Comparison of ENCODE assay signal across 15 cellular contexts in the genomic region with DNA sequence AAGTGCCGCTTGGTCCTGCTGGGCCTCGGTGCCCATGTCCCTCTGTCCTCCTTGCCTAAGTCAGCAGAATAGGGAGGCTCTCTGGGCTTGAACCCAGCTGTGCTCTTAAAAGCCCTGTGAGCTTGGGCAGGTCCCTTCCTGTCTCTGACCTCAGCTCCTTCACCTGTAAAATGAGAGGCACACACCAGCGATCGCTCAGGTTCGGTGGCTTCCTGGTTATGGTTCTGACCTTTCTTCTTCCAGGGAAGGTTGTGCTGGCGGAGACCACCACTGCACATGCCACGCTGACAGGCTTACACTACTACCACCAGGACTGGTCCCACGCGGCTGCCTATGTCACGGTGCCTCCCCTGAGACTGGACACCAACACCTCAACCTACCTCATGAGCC. TPM values are rescaled to one million over a fixed set of nuclear protein-coding genes. Genes with fewer than 3 reads are reported as not detected.
DNase-seq lines count a peak whose midpoint lies in the region; ATAC-seq and TF ChIP-seq lines count a peak whose summit lies in the region.
"Had no signal": no experiment of that assay in that cellular context is flagged by ENCODE, and none has a peak within 500 bp of the region (broad histone marks: within the 10 kb centered on the region; RNA-seq: fewer than 3 reads in every experiment).

No MANE protein-coding gene starts in this region.

- no peak overlapping the region for H2BK120ac ChIP-seq in mesendoderm (ENCODE audit: low read depth, low read length)

- no peak overlapping the region for H4K5ac ChIP-seq in mesendoderm (ENCODE audit: low read length)

- no peaks in the 10 kb centered on the region for H3K79me1 ChIP-seq in mesendoderm (ENCODE audit: low read length)

- H3K4me3 Mint-ChIP-seq in T-helper 17 cell (no peak overlapping the region), endodermal cell (no peak overlapping the region)
- H3K4me3 Mint-ChIP-seq: CD4-positive, CD25-positive, alpha-beta regulatory T cell had no signal

- H3K4ac ChIP-seq in mesendoderm (ENCODE audit: low read depth, low read length) = no peak overlapping the region

- H3K27me3 Mint-ChIP-seq in T-helper 17 cell (peaks cover 28% of the 10 kb centered on the region), endodermal cell (ENCODE audit: insufficient read depth) (peaks cover 2% of the 10 kb centered on the region)

- WGBS in endodermal cell (ENCODE audit: insufficient coverage in 1 of 2, insufficient read length in 1 of 2), 2 experiments = 93 to 96% methylated on average over 9 to 10 of the region's 10 CpGs
- WGBS in mesendoderm (ENCODE audit: extremely low coverage, insufficient coverage, low lambda C conversion rate) = no CpG with 5 or more reads among the region's 10 CpGs

- no peak overlapping the region for H3K9ac ChIP-seq in endodermal cell (ENCODE audit: extremely low read depth, low read length, poor library complexity, severe bottlenecking)
- H3K9ac ChIP-seq in mesendoderm (ENCODE audit: low read length) = no peak overlapping the region
- H3K9ac ChIP-seq: BLaER1 treated with 17β-estradiol and CSF1 and Interleukin-3, amounts not matched to agents 10 nM and 100 nM had no signal

- H3K4me3 ChIP-seq in endodermal cell (ENCODE audit: low read length) = no peak overlapping the region
- no peak overlapping the region for H3K4me3 ChIP-seq in mesendoderm (ENCODE audit: low read length)
- H3K4me3 ChIP-seq: BLaER1 treated with 17β-estradiol and CSF1 and Interleukin-3, amounts not matched to agents 10 nM and 100 nM had no signal

- H4K8ac ChIP-seq in mesendoderm (ENCODE audit: low read depth, low read length) = no peak overlapping the region

- peak; percentile 29 for DNase-seq in activated CD8-positive, alpha-beta memory T cell treated with anti-CD3 and anti-CD28 coated beads, Interleukin-2, amount 50 U/mL, for 48 hours
- DNase-seq in activated CD8-positive, alpha-beta memory T cell treated with anti-CD3 and anti-CD28 coated beads, Interleukin-2, amount 50 U/mL, for 4 hours = no peak
- no peak for DNase-seq in T-helper 17 cell
- DNase-seq in endodermal cell = peak; percentile 29
- DNase-seq in mesendoderm = no peak
- DNase-seq: 8988T; ACHN; CD4-positive, CD25-positive, alpha-beta regulatory T cell; DMS53; GF-D8 had no signal

- no peak overlapping the region for H2AK5ac ChIP-seq in mesendoderm (ENCODE audit: low read length)

- no peak overlapping the region for H3K27ac ChIP-seq in endodermal cell (ENCODE audit: low read depth, low read length)
- H3K27ac ChIP-seq in mesendoderm (ENCODE audit: low read depth, low read length) = no peak overlapping the region
- H3K27ac ChIP-seq: BLaER1 treated with 17β-estradiol and CSF1 and Interleukin-3, amounts not matched to agents 10 nM and 100 nM; HL-60 had no signal

- H3K23ac ChIP-seq in mesendoderm (ENCODE audit: low read length) = no peak overlapping the region

- H3K18ac ChIP-seq in mesendoderm (ENCODE audit: low read length) = no peak overlapping the region

- no peaks in the 10 kb centered on the region for H3K79me2 ChIP-seq in mesendoderm (ENCODE audit: control insufficient read depth, insufficient read depth, low read length)

- H3K4me1 Mint-ChIP-seq in T-helper 17 cell (peaks cover 6% of the 10 kb centered on the region), endodermal cell (peaks cover 4% of the 10 kb centered on the region)
- H3K4me1 Mint-ChIP-seq: CD4-positive, CD25-positive, alpha-beta regulatory T cell had no signal

- no peak overlapping the region for H2BK5ac ChIP-seq in mesendoderm (ENCODE audit: low read length)

- H3K4me2 ChIP-seq in mesendoderm (ENCODE audit: low read length) = no peak overlapping the region
- H3K4me2 ChIP-seq: BLaER1 treated with 17β-estradiol and CSF1 and Interleukin-3, amounts not matched to agents 10 nM and 100 nM had no signal

- H3K27me3 ChIP-seq in endodermal cell (ENCODE audit: control insufficient read depth, insufficient read depth, low read length, poor library complexity, severe bottlenecking) (no peaks in the 10 kb centered on the region), mesendoderm (ENCODE audit: insufficient read depth, low read length, poor library complexity) (no peaks in the 10 kb centered on the region)
- H3K27me3 ChIP-seq: BLaER1 treated with 17β-estradiol and CSF1 and Interleukin-3, amounts not matched to agents 10 nM and 100 nM had no signal

- H3K9me3 Mint-ChIP-seq in endodermal cell = no peaks in the 10 kb centered on the region
- H3K9me3 Mint-ChIP-seq: CD4-positive, CD25-positive, alpha-beta regulatory T cell had no signal

- no peak overlapping the region for H3K56ac ChIP-seq in mesendoderm (ENCODE audit: low read length)

- no peak for TF ChIP-seq CTCF in endodermal cell (conservative IDR thresholded peaks at IDR 0.05)

- H3K36me3 Mint-ChIP-seq in T-helper 17 cell (ENCODE audit: low read depth) (no peaks in the 10 kb centered on the region), endodermal cell (ENCODE audit: low read depth) (no peaks in the 10 kb centered on the region)
- H3K36me3 Mint-ChIP-seq: CD4-positive, CD25-positive, alpha-beta regulatory T cell had no signal

- H3K9me3 ChIP-seq in T-helper 17 cell (ENCODE audit: control insufficient read depth, low read length, poor library complexity, severe bottlenecking) = no peaks in the 10 kb centered on the region
- H3K9me3 ChIP-seq in endodermal cell (ENCODE audit: control insufficient read depth, low read length) = no peaks in the 10 kb centered on the region
- H3K9me3 ChIP-seq: BLaER1 treated with 17β-estradiol and CSF1 and Interleukin-3, amounts not matched to agents 10 nM and 100 nM had no signal

- H3K4me1 ChIP-seq in endodermal cell (ENCODE audit: control insufficient read depth, insufficient read depth, low read length) (no peaks in the 10 kb centered on the region), mesendoderm (ENCODE audit: control insufficient read depth, low read depth, low read length) (no peaks in the 10 kb centered on the region)
- H3K4me1 ChIP-seq: BLaER1 treated with 17β-estradiol and CSF1 and Interleukin-3, amounts not matched to agents 10 nM and 100 nM had no signal

- peak overlapping the region; percentile 60 for H3K27ac Mint-ChIP-seq in T-helper 17 cell
- no peak overlapping the region for H3K27ac Mint-ChIP-seq in endodermal cell
- H3K27ac Mint-ChIP-seq: CD4-positive, CD25-positive, alpha-beta regulatory T cell had no signal

- ATAC-seq in T-helper 17 cell = no peak
- no peak for ATAC-seq in GM21528 (IDR thresholded peaks at IDR 0.05; ENCODE audit: low FRiP score, unreplicated experiment)
- ATAC-seq in HG02981 (IDR thresholded peaks at IDR 0.05; ENCODE audit: unreplicated experiment) = no peak
- ATAC-seq: HCT116 had no signal

- H2BK15ac ChIP-seq in mesendoderm (replicated peaks; ENCODE audit: low read depth) = no peak overlapping the region

- no peaks in the 10 kb centered on the region for H3K36me3 ChIP-seq in endodermal cell (ENCODE audit: control insufficient read depth, insufficient read depth, low read length)
- H3K36me3 ChIP-seq in mesendoderm (ENCODE audit: control insufficient read depth, insufficient read depth, low read length) = no peaks in the 10 kb centered on the region
- H3K36me3 ChIP-seq: BLaER1 treated with 17β-estradiol and CSF1 and Interleukin-3, amounts not matched to agents 10 nM and 100 nM had no signal

RNA-seq across cellular contexts. Expression of gene MAPRE3, which starts 36.1 kb away (rescaled TPM):
- total RNA-seq in T-helper 17 cell (1 to 10 TPM; 5.0 to 5.8 TPM), endodermal cell (1 to 10 TPM; 3.2 to 4.4 TPM)
- 26.1 TPM for polyA plus RNA-seq in endodermal cell (2013, experiment 1 of 2)
- 23.8 TPM for polyA plus RNA-seq in endodermal cell (2013, experiment 2 of 2)
- 1.2 TPM for polyA plus RNA-seq in mesendoderm (2013, experiment 1 of 2)
- polyA plus RNA-seq in mesendoderm (2013, experiment 2 of 2) = 1.4 TPM

Comparison
In these comparisons a context has a peak if more than half of its experiments do, and no peak if none do; other contexts are left out.
1. DNase-seq: peak in activated CD8-positive, alpha-beta memory T cell treated with anti-CD3 and anti-CD28 coated beads, Interleukin-2, amount 50 U/mL, for 48 hours (single experiment) and endodermal cell (single experiment); none in activated CD8-positive, alpha-beta memory T cell treated with anti-CD3 and anti-CD28 coated beads, Interleukin-2, amount 50 U/mL, for 4 hours (single experiment), T-helper 17 cell (0 of 3) and mesendoderm (single experiment).